In genomic region chr10:12198156-12198555, GRCh38 we compare ENCODE assay signal across 15 cellular contexts. TPM values are rescaled to one million over a fixed set of nuclear protein-coding genes. Genes with fewer than 3 reads are reported as not detected.
A peak's percentile ranks its signal among the peaks of the same experiment; 100 is the strongest.
DNase-seq lines count a peak whose midpoint lies in the region; ATAC-seq, FAIRE-seq and TF ChIP-seq lines count a peak whose summit lies in the region.
"Had no signal": no experiment of that assay in that cellular context is flagged by ENCODE, and none has a peak within 500 bp of the region (broad histone marks: within the 10 kb centered on the region; RNA-seq: fewer than 3 reads in every experiment).

No MANE protein-coding gene starts in this region.

- H3K27me3 ChIP-seq in ACC112 (ENCODE audit: insufficient read depth, low read length), result no peaks in the 10 kb centered on the region
- no peaks in the 10 kb centered on the region for H3K27me3 ChIP-seq in lower lobe of right lung (ENCODE audit: low read depth)

- POLR2A ChIA-PET in OCI-LY7 (lab: Charles Lee), result interaction anchor here (1.5 kb wide), 1 partner anchor 23 kb away, joined by 3 read pairs; no protein-coding TSS in a partner anchor

- no peak for TF ChIP-seq POLR2A in GM12892 (IDR thresholded peaks at IDR 0.05; ENCODE audit: low read depth, low read length)

- H3K79me2 ChIP-seq in ACC112 (ENCODE audit: control insufficient read depth, insufficient read depth, low read length, unreplicated experiment) (peaks cover 87% of the 10 kb centered on the region), OCI-LY7 (ENCODE audit: insufficient read depth, low read depth, low read length) (peaks cover 90% of the 10 kb centered on the region)

- H4K20me1 ChIP-seq in OCI-LY7 (ENCODE audit: insufficient read depth, low read length), result peaks cover 22% of the 10 kb centered on the region; the same call in 1 of the 2 replicates

- no peak for ATAC-seq in lower lobe of right lung
- ATAC-seq: effector memory CD8-positive, alpha-beta T cell had no signal

- no TSS peak for BruUV-seq in OCI-LY7 (replicated peaks; lab: Mats Ljungman, UMichigan)

- no peaks in the 10 kb centered on the region for H3K9me2 ChIP-seq in OCI-LY7 (ENCODE audit: insufficient read depth, low read length)

- H3K4me3 ChIP-seq in ACC112 (ENCODE audit: low read depth, low read length) (peak overlapping the region; percentile 35; the same call in 1 of the 2 replicates), OCI-LY7 (ENCODE audit: low read depth, low read length, poor library complexity, severe bottlenecking) (peak overlapping the region; percentile 97), lower lobe of right lung (no peak overlapping the region)

- peaks cover 14% of the 10 kb centered on the region for H3K36me3 Mint-ChIP-seq in endothelial cell (ENCODE audit: low read depth, unreplicated experiment)

- H3K9me3 ChIP-seq in OCI-LY7 (ENCODE audit: low read length) (no peaks in the 10 kb centered on the region), lower lobe of right lung (no peaks in the 10 kb centered on the region)
- H3K9me3 ChIP-seq: left ventricle myocardium inferior had no signal

- FAIRE-seq in GM12892 (lab: Jason Lieb, UNC), result peak; percentile 33

- peaks cover 24% of the 10 kb centered on the region for H3K4me1 Mint-ChIP-seq in endothelial cell (ENCODE audit: unreplicated experiment)

- intact Hi-C loops in OCI-LY7 (cut with micrococcal nuclease; ENCODE audit: unreplicated experiment), result loop anchor here (5.0 to 10.0 kb wide), 5 partner anchors 123 to 1147 kb away; partner anchors contain the start of genes SEPHS1 and UPF2
- intact Hi-C loops in lower lobe of right lung (cut with DNase I), result no loop called here

- H3K27ac ChIP-seq in ACC112 (ENCODE audit: low read depth, low read length) (no peak overlapping the region), OCI-LY7 (ENCODE audit: low read depth, low read length, poor library complexity, severe bottlenecking) (peak overlapping the region; percentile 36), lower lobe of right lung (no peak overlapping the region)
- H3K27ac ChIP-seq: left ventricle myocardium inferior, parathyroid adenoma had no signal

- peak overlapping the region; percentile 96 for H3K4me2 ChIP-seq in OCI-LY7 (ENCODE audit: low read length)

- H2AFZ ChIP-seq in ACC112 (ENCODE audit: low read length, unreplicated experiment) (no peak overlapping the region), OCI-LY7 (ENCODE audit: low read length) (no peak overlapping the region)
- H2AFZ ChIP-seq: parathyroid adenoma had no signal

- H3K27ac Mint-ChIP-seq in endothelial cell (ENCODE audit: unreplicated experiment), result peak overlapping the region; percentile 8
- H3K27ac Mint-ChIP-seq: effector memory CD8-positive, alpha-beta T cell had no signal

- CTCF ChIA-PET in OCI-LY7 (lab: Charles Lee; ENCODE audit: unreplicated experiment), result no interaction called here

- no peak overlapping the region for H3K4me3 Mint-ChIP-seq in endothelial cell (ENCODE audit: unreplicated experiment)

- H3K36me3 ChIP-seq in ACC112 (ENCODE audit: insufficient read depth, low read length), result peaks cover 19% of the 10 kb centered on the region; the same call in 1 of the 2 replicates
- H3K36me3 ChIP-seq in OCI-LY7 (ENCODE audit: insufficient read depth, low read length), result peaks cover 58% of the 10 kb centered on the region
- H3K36me3 ChIP-seq in lower lobe of right lung, result peaks cover 43% of the 10 kb centered on the region

- H3K27me3 Mint-ChIP-seq in endothelial cell (ENCODE audit: unreplicated experiment), result peaks cover 6% of the 10 kb centered on the region
- H3K27me3 Mint-ChIP-seq: effector memory CD8-positive, alpha-beta T cell had no signal

- DNase-seq in GM12892 (ENCODE audit: insufficient read length) (no peak), OCI-LY7 (ENCODE audit: low spot score) (peak; percentile 51), endothelial cell (ENCODE audit: low spot score) (no peak), cerebellar cortex (ENCODE audit: low spot score) (no peak), lower lobe of right lung (no peak), NCI-H82 treated with DMSO at 0.1 percent for 48 hours (lab: John Stamatoyannopoulos, UW; ENCODE audit: unreplicated experiment) (no peak), NCI-H128 (lab: John Stamatoyannopoulos, UW; ENCODE audit: unreplicated experiment) (no peak)
- DNase-seq: effector memory CD8-positive, alpha-beta T cell; glutamatergic neuron; left ventricle myocardium inferior; NCI-H1436; NCI-H69; stimulated activated CD4-positive, alpha-beta T cell treated with anti-CD3 and anti-CD28 coated beads, Interleukin-1b, Interleukin-23, amount 100 ng/mL, for 48 hours had no signal

- TF ChIP-seq CTCF in OCI-LY7 (conservative IDR thresholded peaks at IDR 0.05; ENCODE audit: low read length) (peak; percentile 37), endothelial cell (IDR thresholded peaks at IDR 0.05; ENCODE audit: unreplicated experiment) (no peak), lower lobe of right lung (IDR thresholded peaks at IDR 0.05) (no peak)

- H3K4me1 ChIP-seq in ACC112 (ENCODE audit: control insufficient read depth, insufficient read depth, low read length, unreplicated experiment), result peaks cover 17% of the 10 kb centered on the region
- H3K4me1 ChIP-seq in OCI-LY7 (ENCODE audit: insufficient read depth, low read length, poor library complexity, severe bottlenecking), result peaks cover 26% of the 10 kb centered on the region
- peaks cover 33% of the 10 kb centered on the region for H3K4me1 ChIP-seq in lower lobe of right lung

- no peaks in the 10 kb centered on the region for H3K9me3 Mint-ChIP-seq in endothelial cell (ENCODE audit: unreplicated experiment)
- H3K9me3 Mint-ChIP-seq: effector memory CD8-positive, alpha-beta T cell had no signal

RNA-seq across cellular contexts. Expression of gene CDC123, which starts 2.2 kb away (rescaled TPM):
- 116 TPM for polyA plus RNA-seq in GM12892 (2012; ENCODE audit: missing spikeins)
- total RNA-seq in OCI-LY7 (2014; rRNA removed; shearing (Covaris generic)), result 138 and 168 TPM in 2 replicates
- 128 and 135 TPM in 2 replicates for total RNA-seq in OCI-LY7 (2022)
- 85.9 TPM for total RNA-seq in endothelial cell (ENCODE audit: unreplicated experiment)
- total RNA-seq in lower lobe of right lung, result 43.7 TPM

RNA-seq across cellular contexts. Expression of gene NUDT5, which starts 2.5 kb away (rescaled TPM):
- 90.3 TPM for polyA plus RNA-seq in GM12892 (2012; ENCODE audit: missing spikeins)
- total RNA-seq in OCI-LY7 (2014; rRNA removed; shearing (Covaris generic)), result 55.7 and 70.2 TPM in 2 replicates
- total RNA-seq in OCI-LY7 (2022) (92.1 and 105 TPM in 2 replicates), endothelial cell (ENCODE audit: unreplicated experiment) (61.8 TPM), lower lobe of right lung (43.3 TPM)
